Comparison of ENCODE assay signal across 11 cellular contexts in the genomic region with DNA sequence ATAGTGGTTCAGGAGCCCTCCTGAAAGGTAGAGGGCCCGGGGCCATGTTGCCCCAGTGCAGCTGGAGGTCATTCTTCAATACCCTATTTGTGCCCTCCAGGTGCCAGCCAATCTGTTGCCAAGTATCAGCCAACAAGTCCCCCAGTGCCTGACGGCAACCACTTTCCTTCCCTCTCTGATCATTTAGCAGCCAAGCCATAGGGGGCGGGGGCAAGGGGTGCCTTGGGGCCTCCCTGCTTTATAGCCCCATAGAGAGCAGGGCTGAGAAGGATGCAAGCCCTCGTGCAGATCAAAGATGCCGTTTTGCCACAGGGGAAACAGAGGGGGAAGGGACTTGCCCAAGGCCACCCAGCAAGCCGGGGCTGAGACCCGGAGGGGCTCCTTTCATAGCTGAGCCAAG.
DNase-seq lines count a peak whose midpoint lies in the region; TF ChIP-seq lines count a peak whose summit lies in the region.
"Had no signal": no experiment of that assay in that cellular context is flagged by ENCODE, and none has a peak within 500 bp of the region (broad histone marks: within the 10 kb centered on the region; RNA-seq: fewer than 3 reads in every experiment).

No MANE protein-coding gene starts in this region.

- no peak overlapping the region for H3K9ac ChIP-seq in BLaER1 treated with 17β-estradiol and CSF1 and Interleukin-3, amounts not matched to agents 10 nM and 100 nM

- H3K36me3 ChIP-seq in BLaER1 treated with 17β-estradiol and CSF1 and Interleukin-3, amounts not matched to agents 10 nM and 100 nM = no peaks in the 10 kb centered on the region
- H3K36me3 ChIP-seq in suprapubic skin = no peaks in the 10 kb centered on the region
- H3K36me3 ChIP-seq: BE2C had no signal

- H3K4me3 ChIP-seq in BLaER1 treated with 17β-estradiol and CSF1 and Interleukin-3, amounts not matched to agents 10 nM and 100 nM = no peak overlapping the region
- H3K4me3 ChIP-seq in suprapubic skin = no peak overlapping the region
- H3K4me3 ChIP-seq: A549 had no signal

- no peak for TF ChIP-seq CTCF in suprapubic skin (IDR thresholded peaks at IDR 0.05)

- TF ChIP-seq POLR2A in suprapubic skin (IDR thresholded peaks at IDR 0.05) = no peak

- in situ Hi-C loops in KBM-7 (cut with MboI; ENCODE audit: low pct_unique_long_range_greater_than_20kb, low sequenced_read_pairs) = no loop called here

- H3K4me1 ChIP-seq in BLaER1 treated with 17β-estradiol and CSF1 and Interleukin-3, amounts not matched to agents 10 nM and 100 nM = peaks cover 17 to 54% (median 49%) of the 10 kb centered on the region in 10 experiments
- H3K4me1 ChIP-seq in suprapubic skin = no peaks in the 10 kb centered on the region
- H3K4me1 ChIP-seq: A549 had no signal

- peak overlapping the region in 6 of 11 experiments; percentile 1 to 51 (median 28); a peak in 6 of 22 replicates for H3K4me2 ChIP-seq in BLaER1 treated with 17β-estradiol and CSF1 and Interleukin-3, amounts not matched to agents 10 nM and 100 nM
- H3K4me2 ChIP-seq: A549 had no signal

- H4K20me1 ChIP-seq in BLaER1 treated with 17β-estradiol and CSF1 and Interleukin-3, amounts not matched to agents 10 nM and 100 nM = no peaks in the 10 kb centered on the region

- TF ChIP-seq EP300 in suprapubic skin (IDR thresholded peaks at IDR 0.05) = no peak

- DNase-seq in ELF-1 (ENCODE audit: low read depth, low spot score) (peak; percentile 15), mesenteric fat pad (ENCODE audit: low spot score) (peak; percentile 84), suprapubic skin (ENCODE audit: low spot score in 2 of 2) (peak; percentile 34 to 62), KBM-7 (no peak)
- DNase-seq in activated CD8-positive, alpha-beta memory T cell treated with anti-CD3 and anti-CD28 coated beads, Interleukin-2, amount 50 U/mL, for 48 hours = no peak
- DNase-seq in stimulated activated CD4-positive, alpha-beta T cell treated with anti-CD3 and anti-CD28 coated beads, Interleukin-15, amount 100 ng/mL, for 24 hours = no peak
- DNase-seq: BE2C; CD4-positive, CD25-positive, alpha-beta regulatory T cell; DMS53 had no signal

- no peak overlapping the region for H3K27ac ChIP-seq in BLaER1 treated with 17β-estradiol and CSF1 and Interleukin-3, amounts not matched to agents 10 nM and 100 nM
- H3K27ac ChIP-seq in suprapubic skin = no peak overlapping the region
- H3K27ac ChIP-seq: A549 had no signal

- H3K27me3 ChIP-seq in BLaER1 treated with 17β-estradiol and CSF1 and Interleukin-3, amounts not matched to agents 10 nM and 100 nM = no peaks in the 10 kb centered on the region
- no peaks in the 10 kb centered on the region for H3K27me3 ChIP-seq in suprapubic skin
- H3K27me3 ChIP-seq: BE2C had no signal

- peaks cover 0 to 10% (median 7%) of the 10 kb centered on the region in 11 experiments; a peak in 13 of 22 replicates for H3K9me3 ChIP-seq in BLaER1 treated with 17β-estradiol and CSF1 and Interleukin-3, amounts not matched to agents 10 nM and 100 nM (replicated peaks in 1 of 11)
- no peaks in the 10 kb centered on the region for H3K9me3 ChIP-seq in suprapubic skin
- H3K9me3 ChIP-seq: A549, BE2C had no signal

- 89% methylated on average over 7 of the region's 7 CpGs for WGBS in suprapubic skin

Comparison
In these comparisons a context has a peak if more than half of its experiments do, and no peak if none do; other contexts are left out.
1. DNase-seq: peak in ELF-1 (single experiment), mesenteric fat pad (single experiment) and suprapubic skin (2 of 2); none in activated CD8-positive, alpha-beta memory T cell treated with anti-CD3 and anti-CD28 coated beads, Interleukin-2, amount 50 U/mL, for 48 hours (single experiment), stimulated activated CD4-positive, alpha-beta T cell treated with anti-CD3 and anti-CD28 coated beads, Interleukin-15, amount 100 ng/mL, for 24 hours (single experiment) and KBM-7 (single experiment).